In genomic region chr10:16316733-16317132, GRCh38 we compare ENCODE assay signal across 7 cellular contexts.
"Had no signal": no experiment of that assay in that cellular context is flagged by ENCODE, and none has a peak within 500 bp of the region (broad histone marks: within the 10 kb centered on the region; RNA-seq: fewer than 3 reads in every experiment).

No MANE protein-coding gene starts in this region.

- DNase-seq: GOT3, H9, HCEC 1CT, IMR-90, Kasumi-1, KG1 had no signal

- H3K27ac Mint-ChIP-seq: H9 had no signal

- H3K4me3 Mint-ChIP-seq: H9 had no signal

- ATAC-seq: K562 had no signal

- H3K4me3 ChIP-seq: K562 had no signal

- H3K9me3 Mint-ChIP-seq: H9 had no signal
